In the genomic region with DNA sequence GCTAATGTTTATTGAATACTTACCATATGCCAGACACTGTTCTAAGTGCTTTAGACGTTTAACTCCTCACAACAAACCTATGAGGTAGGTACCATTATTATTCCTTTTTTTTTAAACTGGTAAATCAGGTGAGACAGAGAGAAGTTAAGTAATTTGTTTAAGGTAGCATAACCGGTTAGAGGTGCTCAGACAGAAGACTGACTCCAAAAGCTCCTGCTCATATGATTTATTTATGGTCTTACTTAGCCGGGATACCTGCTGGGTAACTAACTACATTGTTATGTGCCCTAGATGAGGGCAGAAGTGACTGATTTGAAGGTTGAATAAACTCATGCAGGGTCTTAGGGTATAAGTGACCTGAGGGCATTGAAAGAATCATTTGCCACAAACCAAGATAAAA, we compare ENCODE assay signal across 1 cellular context. TPM values are rescaled to one million over a fixed set of nuclear protein-coding genes. Genes with fewer than 3 reads are reported as not detected.
"Had no signal": no experiment of that assay in that cellular context is flagged by ENCODE, and none has a peak within 500 bp of the region (broad histone marks: within the 10 kb centered on the region; RNA-seq: fewer than 3 reads in every experiment).

No MANE protein-coding gene starts in this region.

RNA-seq across cellular contexts. Expression of a gene that starts 16.9 kb away (rescaled TPM):
- total RNA-seq: gastrocnemius medialis had no signal
